Comparison of ENCODE assay signal across 25 cellular contexts in the genomic region with DNA sequence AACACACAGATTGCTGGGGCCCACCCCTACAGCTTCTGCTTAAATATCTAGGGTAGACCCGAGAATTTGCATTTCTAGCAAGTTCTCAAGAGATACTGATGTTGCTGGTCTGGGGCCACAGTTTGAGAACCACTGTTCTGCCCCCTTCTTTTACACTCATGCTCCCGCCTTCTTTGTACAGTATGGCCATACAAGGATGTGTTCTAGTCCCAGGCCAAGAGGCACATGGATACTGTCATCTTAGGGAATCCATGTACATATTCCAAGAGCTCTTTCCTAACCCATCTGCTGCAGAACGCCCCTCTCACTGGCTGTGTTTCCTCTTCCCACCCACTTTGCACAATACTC. TPM values are rescaled to one million over a fixed set of nuclear protein-coding genes. Genes with fewer than 3 reads are reported as not detected.
"Had no signal": no experiment of that assay in that cellular context is flagged by ENCODE, and none has a peak within 500 bp of the region (broad histone marks: within the 10 kb centered on the region; RNA-seq: fewer than 3 reads in every experiment).

No MANE protein-coding gene starts in this region.

- H3K36me3 ChIP-seq: esophagus squamous epithelium, gastrocnemius medialis, heart right ventricle, left lung, lower lobe of right lung had no signal

- H3K4me1 ChIP-seq: esophagus squamous epithelium, gastrocnemius medialis, heart right ventricle, left lung, lower lobe of right lung had no signal

- H3K9me3 ChIP-seq: esophagus squamous epithelium, gastrocnemius medialis, heart right ventricle, left lung, lower lobe of right lung had no signal

- H3K36me3 Mint-ChIP-seq: memory B cell; naive thymus-derived CD4-positive, alpha-beta T cell had no signal

- H3K4me3 ChIP-seq: coronary artery, dorsolateral prefrontal cortex, esophagus squamous epithelium, gastrocnemius medialis, heart right ventricle, left lung, lower lobe of right lung had no signal

- H3K27ac Mint-ChIP-seq: memory B cell; naive thymus-derived CD4-positive, alpha-beta T cell had no signal

- DNase-seq: dermis blood vessel endothelial cell; dorsolateral prefrontal cortex; effector CD4-positive, alpha-beta T cell; effector memory CD4-positive, alpha-beta T cell; esophagus squamous epithelium; foreskin fibroblast; foreskin melanocyte; gastrocnemius medialis; glutamatergic neuron; head of caudate nucleus; heart right ventricle; hippocampal formation; left cardiac atrium; left lung; left ventricle myocardium superior; lower lobe of right lung; mesendoderm; midbrain; naive thymus-derived CD4-positive, alpha-beta T cell had no signal

- H3K4me1 Mint-ChIP-seq: memory B cell; naive thymus-derived CD4-positive, alpha-beta T cell had no signal

- H3K27ac ChIP-seq: coronary artery, dorsolateral prefrontal cortex, esophagus squamous epithelium, gastrocnemius medialis, heart right ventricle, left lung, lower lobe of right lung had no signal

- H3K27me3 ChIP-seq: gastrocnemius medialis, heart right ventricle, left lung had no signal

- ATAC-seq: gastrocnemius medialis; heart right ventricle; left cardiac atrium; left lung; left ventricle myocardium superior; lower lobe of right lung; naive thymus-derived CD4-positive, alpha-beta T cell had no signal

- H3K4me3 Mint-ChIP-seq: memory B cell; naive thymus-derived CD4-positive, alpha-beta T cell had no signal

- H3K9me3 Mint-ChIP-seq: memory B cell; naive thymus-derived CD4-positive, alpha-beta T cell had no signal

RNA-seq across cellular contexts. Expression of gene FGF18, which starts 44.4 kb away (rescaled TPM):
- total RNA-seq: dermis blood vessel endothelial cell, epithelial cell of proximal tubule, glomerular endothelial cell, kidney epithelial cell, lung microvascular endothelial cell had no signal
- polyA plus RNA-seq: naive thymus-derived CD4-positive, alpha-beta T cell had no signal
